Comparison of ENCODE assay signal across 8 cellular contexts in genomic region chr9:91775011-91775707, GRCh38.
A peak's percentile ranks its signal among the peaks of the same experiment; 100 is the strongest.
DNase-seq lines count a peak whose midpoint lies in the region; ATAC-seq and TF ChIP-seq lines count a peak whose summit lies in the region.

No MANE protein-coding gene starts in this region.

- peak; percentile 69 for TF ChIP-seq CTCF in CD4-positive, alpha-beta T cell (IDR thresholded peaks at IDR 0.05)
- peak; percentile 94 for TF ChIP-seq CTCF in mesothelial cell of epicardium (IDR thresholded peaks at IDR 0.05; ENCODE audit: unreplicated experiment)

- intact Hi-C loops in CD4-positive, alpha-beta T cell (cut with DNase I, micrococcal nuclease) = loop anchor here (10.0 kb wide), 2 partner anchors 180 to 860 kb away; partner anchors contain the start of gene ROR2 (in 1 of the 2)

- ATAC-seq in CD4-positive, alpha-beta T cell (ENCODE audit: poor library complexity) = peak; percentile 44
- ATAC-seq in GM21447 (IDR thresholded peaks at IDR 0.05; ENCODE audit: unreplicated experiment) (peak; percentile 53), GM21529 (IDR thresholded peaks at IDR 0.05; ENCODE audit: unreplicated experiment) (no peak)

- no peaks in the 10 kb centered on the region for H3K36me3 Mint-ChIP-seq in CD4-positive, alpha-beta T cell (ENCODE audit: low read depth)
- H3K36me3 Mint-ChIP-seq in mesothelial cell of epicardium = peaks cover 1% of the 10 kb centered on the region

- H3K4me1 Mint-ChIP-seq in CD4-positive, alpha-beta T cell (ENCODE audit: low read depth) = no peaks in the 10 kb centered on the region
- H3K4me1 Mint-ChIP-seq in mesothelial cell of epicardium = peaks cover 51% of the 10 kb centered on the region

- POLR2A ChIA-PET in CD4-positive, alpha-beta T cell (lab: Charles Lee) = no interaction called here

- no peaks in the 10 kb centered on the region for H3K9me3 Mint-ChIP-seq in CD4-positive, alpha-beta T cell
- H3K9me3 Mint-ChIP-seq in mesothelial cell of epicardium = no peaks in the 10 kb centered on the region

- H3K27me3 ChIP-seq in CD4-positive, alpha-beta T cell (ENCODE audit: control insufficient read depth, insufficient read depth, low read length) = peaks cover 15% of the 10 kb centered on the region

- H3K27me3 Mint-ChIP-seq in CD4-positive, alpha-beta T cell = peaks cover 33% of the 10 kb centered on the region
- no peaks in the 10 kb centered on the region for H3K27me3 Mint-ChIP-seq in mesothelial cell of epicardium (ENCODE audit: low read depth)

- peak; percentile 30 to 56 (median 41) for DNase-seq in CD4-positive, alpha-beta T cell
- DNase-seq in NCI-H460 (ENCODE audit: extremely low read depth, low read depth) (peak; percentile 62), mesothelial cell of epicardium (ENCODE audit: low spot score in 2 of 2, unreplicated experiment in 2 of 2) (peak; percentile 63 to 87)
- peak; percentile 66 to 73 for DNase-seq in activated CD4-positive, alpha-beta T cell treated with anti-CD3 and anti-CD28 coated beads, Interleukin-2, amount 50 U/mL, for 48 hours
- DNase-seq in effector CD8-positive, alpha-beta T cell (lab: John Stamatoyannopoulos, UW) = peak; percentile 30
- peak; percentile 45 for DNase-seq in stimulated activated CD8-positive, alpha-beta memory T cell treated with anti-CD3 and anti-CD28 coated beads, Interleukin-7, amount 100 ng/mL, for 24 hours (ENCODE audit: low read depth)

- H3K4me3 Mint-ChIP-seq in CD4-positive, alpha-beta T cell = no peak overlapping the region
- no peak overlapping the region for H3K4me3 Mint-ChIP-seq in mesothelial cell of epicardium

- CTCF ChIA-PET in CD4-positive, alpha-beta T cell (lab: Charles Lee) = no interaction called here

- no peak overlapping the region for H3K27ac Mint-ChIP-seq in CD4-positive, alpha-beta T cell
- H3K27ac Mint-ChIP-seq in mesothelial cell of epicardium = no peak overlapping the region

- no peak overlapping the region for H3K27ac ChIP-seq in CD4-positive, alpha-beta T cell (ENCODE audit: low read depth, low read length)

- H3K9me3 ChIP-seq in CD4-positive, alpha-beta T cell (ENCODE audit: control insufficient read depth, low read length) = no peaks in the 10 kb centered on the region
